In genomic region chr15:78650022-78650421, GRCh38 we compare ENCODE assay signal across 19 cellular contexts. TPM values are rescaled to one million over a fixed set of nuclear protein-coding genes. Genes with fewer than 3 reads are reported as not detected.
DNase-seq lines count a peak whose midpoint lies in the region; ATAC-seq and TF ChIP-seq lines count a peak whose summit lies in the region.
"Had no signal": no experiment of that assay in that cellular context is flagged by ENCODE, and none has a peak within 500 bp of the region (broad histone marks: within the 10 kb centered on the region; RNA-seq: fewer than 3 reads in every experiment).

No MANE protein-coding gene starts in this region.

- H3K4me1 ChIP-seq in heart right ventricle (no peaks in the 10 kb centered on the region), thyroid gland (peaks cover 0 to 6% of the 10 kb centered on the region in 2 donors)
- H3K4me1 ChIP-seq: Caco-2 had no signal

- intact Hi-C loops in heart right ventricle (cut with DNase I): no loop called here
- intact Hi-C loops in cardiac septum (cut with DNase I): no loop called here
- intact Hi-C loops in left ventricle myocardium superior (cut with micrococcal nuclease): no loop called here
- intact Hi-C loops in thyroid gland (cut with DNase I): no loop called here

- TF ChIP-seq POLR2A in thyroid gland (IDR thresholded peaks at IDR 0.05): no peak

- 72 to 89% methylated on average over 4 of the region's 4 CpGs for WGBS in heart right ventricle, 2 donors
- 85 to 99% methylated on average over 4 of the region's 4 CpGs for WGBS in thyroid gland, 2 donors

- H3K27me3 ChIP-seq in heart right ventricle: peaks cover 0 to 3% (median 0%) of the 10 kb centered on the region in 7 donors
- H3K27me3 ChIP-seq in thyroid gland: no peaks in the 10 kb centered on the region
- H3K27me3 ChIP-seq: BE2C had no signal

- H3K27ac Mint-ChIP-seq in activated naive CD4-positive, alpha-beta T cell treated with anti-CD3 and anti-CD28 coated beads, Interleukin-2, amount 10 ng/mL, durations not matched to agents 7 days and 5 days: no peak overlapping the region
- H3K27ac Mint-ChIP-seq: CD4-positive, CD25-positive, alpha-beta regulatory T cell; GM23338; HFFc6; IgD-negative memory B cell had no signal

- TF ChIP-seq CTCF in heart right ventricle (IDR thresholded peaks at IDR 0.05) (no peak), thyroid gland (IDR thresholded peaks at IDR 0.05) (no peak)

- H3K27me3 Mint-ChIP-seq in activated naive CD4-positive, alpha-beta T cell treated with anti-CD3 and anti-CD28 coated beads, Interleukin-2, amount 10 ng/mL, durations not matched to agents 7 days and 5 days: peaks cover 23% of the 10 kb centered on the region

- no peaks in the 10 kb centered on the region for H3K9me3 Mint-ChIP-seq in activated naive CD4-positive, alpha-beta T cell treated with anti-CD3 and anti-CD28 coated beads, Interleukin-2, amount 10 ng/mL, durations not matched to agents 7 days and 5 days
- H3K9me3 Mint-ChIP-seq: CD4-positive, CD25-positive, alpha-beta regulatory T cell; GM23338; HFFc6; IgD-negative memory B cell had no signal

- H3K4me1 Mint-ChIP-seq in activated naive CD4-positive, alpha-beta T cell treated with anti-CD3 and anti-CD28 coated beads, Interleukin-2, amount 10 ng/mL, durations not matched to agents 7 days and 5 days: no peaks in the 10 kb centered on the region
- H3K4me1 Mint-ChIP-seq: CD4-positive, CD25-positive, alpha-beta regulatory T cell; GM23338 had no signal

- H3K36me3 ChIP-seq in heart right ventricle (no peaks in the 10 kb centered on the region), thyroid gland (no peaks in the 10 kb centered on the region)
- H3K36me3 ChIP-seq: BE2C had no signal

- DNase-seq in heart right ventricle (peak in 1 of 2 donors; percentile 23), cardiac septum (ENCODE audit: low spot score) (no peak), NCI-H446 treated with DMSO at 0.1 percent for 48 hours (lab: John Stamatoyannopoulos, UW) (peak; percentile 33), left ventricle myocardium superior (peak; percentile 38), thyroid gland (no peak)
- no peak for DNase-seq in activated naive CD4-positive, alpha-beta T cell treated with anti-CD3 and anti-CD28 coated beads, Interleukin-2, amount 10 ng/mL, durations not matched to agents 7 days and 5 days
- DNase-seq: ACHN; BE2C; C1 segment of cervical spinal cord; Caco-2; CD4-positive, CD25-positive, alpha-beta regulatory T cell; DMS153; DMS79; HFFc6 had no signal

- CTCF ChIA-PET in activated naive CD4-positive, alpha-beta T cell treated with anti-CD3 and anti-CD28 coated beads, Interleukin-2, amount 10 ng/mL, durations not matched to agents 7 days and 5 days (lab: Charles Lee): no interaction called here

- ATAC-seq in heart right ventricle (peak; percentile 55 to 98 (median 82)), left ventricle myocardium superior (peak; percentile 82), HG03460 (IDR thresholded peaks at IDR 0.05; ENCODE audit: unreplicated experiment) (no peak)
- ATAC-seq: GM23338, HCT116, HepG2 had no signal

- H3K4me3 Mint-ChIP-seq in activated naive CD4-positive, alpha-beta T cell treated with anti-CD3 and anti-CD28 coated beads, Interleukin-2, amount 10 ng/mL, durations not matched to agents 7 days and 5 days: no peak overlapping the region
- H3K4me3 Mint-ChIP-seq: CD4-positive, CD25-positive, alpha-beta regulatory T cell; GM23338; HFFc6; IgD-negative memory B cell had no signal

- H3K9me3 ChIP-seq in heart right ventricle (no peaks in the 10 kb centered on the region), thyroid gland (no peaks in the 10 kb centered on the region)
- H3K9me3 ChIP-seq: BE2C, Caco-2 had no signal

- H3K36me3 Mint-ChIP-seq in activated naive CD4-positive, alpha-beta T cell treated with anti-CD3 and anti-CD28 coated beads, Interleukin-2, amount 10 ng/mL, durations not matched to agents 7 days and 5 days: no peaks in the 10 kb centered on the region
- H3K36me3 Mint-ChIP-seq: CD4-positive, CD25-positive, alpha-beta regulatory T cell; IgD-negative memory B cell had no signal

- no peak overlapping the region for H3K4me3 ChIP-seq in heart right ventricle
- H3K4me3 ChIP-seq in thyroid gland (replicated peaks in 1 of 3): no peak overlapping the region
- H3K4me3 ChIP-seq: GM23338 had no signal

- no peak overlapping the region for H3K27ac ChIP-seq in heart right ventricle
- H3K27ac ChIP-seq in thyroid gland: no peak overlapping the region

RNA-seq across cellular contexts. Expression of gene CHRNB4, which starts 9.0 kb away (rescaled TPM):
- under 1 TPM in 2 of 10 donors, not detected in 8; 0.11 to 0.13 TPM for total RNA-seq in heart right ventricle
- under 1 TPM in 1 of 2 donors, not detected in 1; 0.01 TPM for polyA plus RNA-seq in heart right ventricle
- not detected for total RNA-seq in cardiac septum
- not detected for total RNA-seq in left ventricle myocardium superior
- not detected for total RNA-seq in thyroid gland
- total RNA-seq: CD4-positive, CD25-positive, alpha-beta regulatory T cell; HepG2; HFFc6 had no signal
- polyA plus RNA-seq: CD4-positive, CD25-positive, alpha-beta regulatory T cell; HepG2; IgD-negative memory B cell had no signal

RNA-seq across cellular contexts. Expression of gene CHRNA3, which starts 29.2 kb away (rescaled TPM):
- total RNA-seq in heart right ventricle (1 to 10 TPM in 3 of 10 donors, under 1 TPM in 4, not detected in 3; 0.08 to 9.2 (median 0.64) TPM), cardiac septum (0.65 TPM), left ventricle myocardium superior (not detected), thyroid gland (under 1 TPM in 2 of 4 donors, not detected in 2; 0.27 to 0.93 TPM)
- under 1 TPM in 1 of 2 donors, not detected in 1; 0.04 TPM for polyA plus RNA-seq in heart right ventricle
- total RNA-seq: Caco-2; CD4-positive, CD25-positive, alpha-beta regulatory T cell; HepG2; HFFc6 had no signal
- polyA plus RNA-seq: HepG2, IgD-negative memory B cell had no signal

Comparison
In these comparisons a context has a peak if more than half of its experiments do, and no peak if none do; other contexts are left out.
1. DNase-seq: peak in NCI-H446 treated with DMSO at 0.1 percent for 48 hours (single experiment) and left ventricle myocardium superior (single experiment); none in cardiac septum (single experiment), activated naive CD4-positive, alpha-beta T cell treated with anti-CD3 and anti-CD28 coated beads, Interleukin-2, amount 10 ng/mL, durations not matched to agents 7 days and 5 days (single experiment) and thyroid gland (0 of 2).